ENCODE assay signal across 18 cellular contexts in the genomic region with DNA sequence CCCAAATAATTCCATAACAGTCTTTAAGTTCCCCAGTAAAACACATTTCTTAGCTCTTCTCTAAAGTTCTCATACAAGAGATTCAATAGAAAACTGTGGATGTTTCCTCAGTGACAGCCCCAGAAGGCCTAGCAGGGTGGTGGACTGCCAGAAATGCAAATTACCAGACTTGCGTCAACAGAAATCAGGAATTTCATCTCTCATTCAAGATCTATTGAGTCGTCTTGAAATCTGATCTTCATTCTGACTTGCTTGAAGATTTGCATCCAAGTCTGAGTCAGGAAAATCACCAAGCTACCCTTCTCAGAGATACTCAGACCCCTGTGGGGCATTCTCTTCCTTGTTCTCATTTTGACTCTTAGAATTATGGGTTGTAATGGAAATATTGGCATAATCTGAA.
"Had no signal": no experiment of that assay in that cellular context is flagged by ENCODE, and none has a peak within 500 bp of the region (broad histone marks: within the 10 kb centered on the region; RNA-seq: fewer than 3 reads in every experiment).

No MANE protein-coding gene starts in this region.

- H3K4me1 ChIP-seq: ascending aorta, left lung, tibial nerve, uterus had no signal

- H3K27me3 ChIP-seq: ascending aorta, uterus had no signal

- H3K27ac ChIP-seq: ascending aorta, left lung, tibial nerve had no signal

- ATAC-seq: esophagus mucosa, left lung, SK-N-SH treated with all-trans-retinoic acid at 6 μM for 48 hours, T-cell had no signal

- H3K9me3 ChIP-seq: ascending aorta, left lung, tibial nerve, uterus had no signal

- DNase-seq: activated CD4-positive, alpha-beta T cell treated with anti-CD3 and anti-CD28 coated beads, Interleukin-2, amount 10 ng/mL, durations not matched to agents 24 days and 14 days; activated CD8-positive, alpha-beta memory T cell treated with anti-CD3 and anti-CD28 coated beads, Interleukin-2, amount 50 U/mL, for 4 hours; activated effector memory CD4-positive, alpha-beta T cell treated with anti-CD3 and anti-CD28 coated beads, Interleukin-2, amount 50 U/mL, for 16 hours; activated naive CD4-positive, alpha-beta T cell treated with anti-CD3 and anti-CD28 coated beads, Interleukin-2, amount 50 U/mL, for 16 hours; activated T-cell treated with anti-CD3 and anti-CD28 coated beads, Interleukin-2, amount 50 U/mL, for 48 hours; caudate nucleus; kidney; left lung; nephron progenitor cell; posterior cingulate gyrus; stimulated activated CD4-positive, alpha-beta T cell treated with anti-CD3 and anti-CD28 coated beads, Interleukin-2, amount 100 ng/mL, for 24 hours; stimulated activated naive CD4-positive, alpha-beta T cell treated with Interleukin-2 at 50 U/mL for 16 hours; T-cell had no signal

- H3K4me3 ChIP-seq: ascending aorta, left lung, tibial nerve, uterus had no signal

- H3K36me3 ChIP-seq: ascending aorta, left lung, tibial nerve, uterus had no signal
